Comparison of ENCODE assay signal across 8 cellular contexts in genomic region chr16:970766-971581, GRCh38. TPM values are rescaled to one million over a fixed set of nuclear protein-coding genes. Genes with fewer than 3 reads are reported as not detected.
DNase-seq lines count a peak whose midpoint lies in the region; ATAC-seq and TF ChIP-seq lines count a peak whose summit lies in the region.

Gene LMF1, minus strand, starts transcription at chr16:970984. Its CDS starts 4 bp downstream, at chr16:970980.

- peak within 1 kb of the TSS; percentile 77 for H3K9ac ChIP-seq in OCI-LY1 (ENCODE audit: low read length)

- ATAC-seq in GM19438 (IDR thresholded peaks at IDR 0.05; ENCODE audit: low read depth, unreplicated experiment) (peak; percentile 64), HG03571 (IDR thresholded peaks at IDR 0.05; ENCODE audit: unreplicated experiment) (peak; percentile 66), mucosa of descending colon (peak; percentile 97)

- POLR2A ChIA-PET in CD4-positive, alpha-beta memory T cell (lab: Charles Lee; ENCODE audit: partially characterized antibody) = interaction anchor here (1.3 to 10.8 kb wide), 4 partner anchors 10 to 32 kb away, joined by 3 to 120 read pairs (median 16); partner anchors contain the start of gene SOX8

- H3K27ac ChIP-seq in CD4-positive, alpha-beta memory T cell (ENCODE audit: low read depth, low read length) = peak within 1 kb of the TSS; percentile 81
- H3K27ac ChIP-seq in OCI-LY1 (ENCODE audit: low read depth, low read length, poor library complexity, severe bottlenecking) = no peak within 1 kb of the TSS

- H3K9me3 Mint-ChIP-seq in CD4-positive, alpha-beta memory T cell = no peaks in the 10 kb centered on the region

- no peaks in the 10 kb centered on the region for H3K9me2 ChIP-seq in OCI-LY1 (ENCODE audit: low read depth, low read length)

- no peaks in the 10 kb centered on the region for H3K79me2 ChIP-seq in OCI-LY1 (ENCODE audit: insufficient read depth, low read length)

- peak within 1 kb of the TSS; percentile 28 to 89 (median 71) for H3K27ac Mint-ChIP-seq in CD4-positive, alpha-beta memory T cell

- no peaks in the 10 kb centered on the region for H3F3A ChIP-seq in OCI-LY1 (ENCODE audit: insufficient read depth, low read length)

- peak within 1 kb of the TSS; percentile 67 to 90 (median 76) for H3K4me3 Mint-ChIP-seq in CD4-positive, alpha-beta memory T cell

- peak within 1 kb of the TSS; percentile 84 for H3K4me2 ChIP-seq in OCI-LY1 (ENCODE audit: low read length)

- peaks cover 16% of the 10 kb centered on the region for H3K4me1 ChIP-seq in CD4-positive, alpha-beta memory T cell (ENCODE audit: insufficient read depth, low read length)
- H3K4me1 ChIP-seq in OCI-LY1 (ENCODE audit: insufficient read depth, low read length, severe bottlenecking) (peaks cover 21% of the 10 kb centered on the region), mucosa of descending colon (ENCODE audit: low read depth) (peaks cover 14% of the 10 kb centered on the region)

- no peaks in the 10 kb centered on the region for H3K9me3 ChIP-seq in CD4-positive, alpha-beta memory T cell (ENCODE audit: control insufficient read depth in 1 of 2, low read length in 2 of 2)
- H3K9me3 ChIP-seq in OCI-LY1 (ENCODE audit: low read length) = no peaks in the 10 kb centered on the region
- H3K9me3 ChIP-seq in mucosa of descending colon = no peaks in the 10 kb centered on the region

- H3K27me3 ChIP-seq in CD4-positive, alpha-beta memory T cell (ENCODE audit: insufficient read depth, low read length) = no peaks in the 10 kb centered on the region
- H3K27me3 ChIP-seq in OCI-LY1 (ENCODE audit: insufficient read depth, low read length) = peaks cover 12% of the 10 kb centered on the region; the same call in 1 of the 2 replicates

- H3K36me3 ChIP-seq in CD4-positive, alpha-beta memory T cell (ENCODE audit: insufficient read depth, low read length) = no peaks in the 10 kb centered on the region
- H3K36me3 ChIP-seq in OCI-LY1 (ENCODE audit: insufficient read depth, low read length) (no peaks in the 10 kb centered on the region; the same call in 1 of the 2 replicates), mucosa of descending colon (ENCODE audit: low read depth) (no peaks in the 10 kb centered on the region)

- intact Hi-C loops in CD4-positive, alpha-beta memory T cell (cut with micrococcal nuclease) = loop anchor here (1.0 to 2.0 kb wide), 4 partner anchors 10 to 382 kb away; partner anchors contain the start of genes CHTF18, RPUSD1 and SOX8
- intact Hi-C loops in mucosa of descending colon (cut with DNase I, micrococcal nuclease) = no loop called here

- peak within 1 kb of the TSS; percentile 23 to 82 for H3K4me3 ChIP-seq in CD4-positive, alpha-beta memory T cell (ENCODE audit: low read length in 2 of 2)
- H3K4me3 ChIP-seq in OCI-LY1 (ENCODE audit: low read depth, low read length, poor library complexity, severe bottlenecking) (peak within 1 kb of the TSS; percentile 87), epithelial cell of esophagus (ENCODE audit: low read length) (peak within 1 kb of the TSS; percentile 51), mucosa of descending colon (peak within 1 kb of the TSS; percentile 71)

- H4K20me1 ChIP-seq in OCI-LY1 (ENCODE audit: insufficient read depth, low read length) = no peaks in the 10 kb centered on the region

- DNase-seq in CD4-positive, alpha-beta memory T cell = peak; percentile 92 to 100 (median 93)
- peak; percentile 99 for DNase-seq in activated T-cell treated with anti-CD3 and anti-CD28 coated beads for 1 hour (ENCODE audit: low read depth)
- DNase-seq in epithelial cell of esophagus (ENCODE audit: low read depth) = peak; percentile 68
- DNase-seq in mucosa of descending colon = peak; percentile 95 to 99 (median 96)
- DNase-seq in stimulated activated CD8-positive, alpha-beta memory T cell treated with anti-CD3 and anti-CD28 coated beads, Interleukin-2, amount 100 ng/mL, for 48 hours (ENCODE audit: low read depth in 2 of 2) = peak; percentile 94

- H2AFZ ChIP-seq in OCI-LY1 (ENCODE audit: low read length) = no peak within 1 kb of the TSS

- CTCF ChIA-PET in CD4-positive, alpha-beta memory T cell (lab: Charles Lee; ENCODE audit: partially characterized antibody) = no interaction called here

- H3K27me3 Mint-ChIP-seq in CD4-positive, alpha-beta memory T cell = no peaks in the 10 kb centered on the region

- TF ChIP-seq CTCF in OCI-LY1 (IDR thresholded peaks at IDR 0.05; ENCODE audit: low read length) (no peak), epithelial cell of esophagus (IDR thresholded peaks at IDR 0.05; ENCODE audit: insufficient read depth, low read depth, low read length, missing control alignments) (no peak), mucosa of descending colon (IDR thresholded peaks at IDR 0.05) (no peak)

- H3K4me1 Mint-ChIP-seq in CD4-positive, alpha-beta memory T cell = peaks cover 12 to 30% (median 21%) of the 10 kb centered on the region in 4 donors

- H3K36me3 Mint-ChIP-seq in CD4-positive, alpha-beta memory T cell = peaks cover 4 to 13% of the 10 kb centered on the region in 2 donors

RNA-seq across cellular contexts. Expression of gene LMF1, which starts in this region (rescaled TPM):
- total RNA-seq in CD4-positive, alpha-beta memory T cell = 10 to 100 TPM; 50.0 to 59.7 TPM
- polyA plus RNA-seq in CD4-positive, alpha-beta memory T cell = 10 to 100 TPM in 1 of 2 donors, 1 to 10 TPM in 1; 8.5 to 15.2 TPM
- total RNA-seq in mucosa of descending colon = 10 to 100 TPM; 16.4 to 26.5 (median 25.1) TPM
